ENCODE assay signal across 9 cellular contexts in genomic region chr17:49741692-49742076, GRCh38. TPM values are rescaled to one million over a fixed set of nuclear protein-coding genes. Genes with fewer than 3 reads are reported as not detected.
A peak's percentile ranks its signal among the peaks of the same experiment; 100 is the strongest.
DNase-seq lines count a peak whose midpoint lies in the region; ATAC-seq and TF ChIP-seq lines count a peak whose summit lies in the region.
"Had no signal": no experiment of that assay in that cellular context is flagged by ENCODE, and none has a peak within 500 bp of the region (broad histone marks: within the 10 kb centered on the region; RNA-seq: fewer than 3 reads in every experiment).

No MANE protein-coding gene starts in this region.

- H3K9me2 ChIP-seq in PC-3 (replicated peaks; ENCODE audit: low read length), result no peaks in the 10 kb centered on the region

- no peak overlapping the region for H2AFZ ChIP-seq in PC-3 (ENCODE audit: low read length)
- H2AFZ ChIP-seq: neural progenitor cell had no signal

- H3K27me3 ChIP-seq in heart right ventricle (no peaks in the 10 kb centered on the region), muscle layer of duodenum (ENCODE audit: low read depth, low read length) (no peaks in the 10 kb centered on the region), PC-3 (ENCODE audit: low read length) (no peaks in the 10 kb centered on the region)
- H3K27me3 ChIP-seq: neural progenitor cell had no signal

- H3K4me3 ChIP-seq in heart right ventricle (peak overlapping the region in 2 of 10 donors; percentile 3 to 42), muscle layer of duodenum (ENCODE audit: low read depth in 1 of 2, low read length in 2 of 2) (peak overlapping the region in 1 of 2 donors; percentile 8), urinary bladder (ENCODE audit: low read depth, low read length) (no peak overlapping the region), PC-3 (ENCODE audit: low read length) (no peak overlapping the region)
- H3K4me3 ChIP-seq: neural progenitor cell had no signal

- no peaks in the 10 kb centered on the region for H3K9me3 Mint-ChIP-seq in activated T-helper 17 cell treated with anti-CD3 and anti-CD28 coated beads, Interleukin-2, amount 50 U/mL, for 72 hours
- H3K9me3 Mint-ChIP-seq: neural progenitor cell had no signal

- 66 to 72% methylated on average over 3 of the region's 3 CpGs for WGBS in heart right ventricle, 2 donors
- 34% methylated on average over 3 of the region's 3 CpGs for WGBS in urinary bladder

- H3K27ac Mint-ChIP-seq in activated T-helper 17 cell treated with anti-CD3 and anti-CD28 coated beads, Interleukin-2, amount 50 U/mL, for 72 hours, result peak overlapping the region; percentile 98
- H3K27ac Mint-ChIP-seq: neural progenitor cell had no signal

- H3K36me3 Mint-ChIP-seq in activated T-helper 17 cell treated with anti-CD3 and anti-CD28 coated beads, Interleukin-2, amount 50 U/mL, for 72 hours (ENCODE audit: low read depth), result peaks cover 22% of the 10 kb centered on the region

- H3K4me1 ChIP-seq in heart right ventricle, result peaks cover 18 to 97% (median 77%) of the 10 kb centered on the region in 9 donors
- peaks cover 36 to 68% of the 10 kb centered on the region in 2 donors for H3K4me1 ChIP-seq in muscle layer of duodenum (ENCODE audit: control insufficient read depth in 1 of 2, insufficient read depth in 2 of 2, low read length in 2 of 2)
- peaks cover 11% of the 10 kb centered on the region for H3K4me1 ChIP-seq in urinary bladder (ENCODE audit: insufficient read depth)
- H3K4me1 ChIP-seq in PC-3 (ENCODE audit: insufficient read depth, low read length), result no peaks in the 10 kb centered on the region

- no peak overlapping the region for H3K4me2 ChIP-seq in PC-3 (ENCODE audit: low read length)
- H3K4me2 ChIP-seq: neural progenitor cell had no signal

- intact Hi-C loops in heart right ventricle (cut with DNase I) (loop anchor here in 1 of 10 donors (2.0 kb wide), 1 partner anchor 21 kb away; no protein-coding TSS in a partner anchor), left cardiac atrium (cut with DNase I) (no loop called here), PC-3 (cut with micrococcal nuclease) (no loop called here)

- H3K4me3 Mint-ChIP-seq in activated T-helper 17 cell treated with anti-CD3 and anti-CD28 coated beads, Interleukin-2, amount 50 U/mL, for 72 hours, result peak overlapping the region; percentile 95
- H3K4me3 Mint-ChIP-seq: neural progenitor cell had no signal

- CTCF ChIA-PET in PC-3 (lab: Charles Lee), result no interaction called here

- H3K4me1 Mint-ChIP-seq in activated T-helper 17 cell treated with anti-CD3 and anti-CD28 coated beads, Interleukin-2, amount 50 U/mL, for 72 hours, result peaks cover 76% of the 10 kb centered on the region
- H3K4me1 Mint-ChIP-seq: neural progenitor cell had no signal

- no peak overlapping the region for H3K9ac ChIP-seq in PC-3 (ENCODE audit: low read length)
- H3K9ac ChIP-seq: neural progenitor cell had no signal

- H3K36me3 ChIP-seq in heart right ventricle, result no peaks in the 10 kb centered on the region
- no peaks in the 10 kb centered on the region for H3K36me3 ChIP-seq in muscle layer of duodenum (ENCODE audit: control insufficient read depth in 1 of 2, insufficient read depth in 2 of 2, low read length in 2 of 2)
- no peaks in the 10 kb centered on the region for H3K36me3 ChIP-seq in urinary bladder (ENCODE audit: insufficient read depth)
- no peaks in the 10 kb centered on the region for H3K36me3 ChIP-seq in PC-3 (ENCODE audit: low read depth, low read length)
- H3K36me3 ChIP-seq: neural progenitor cell had no signal

- TF ChIP-seq CTCF in heart right ventricle (IDR thresholded peaks at IDR 0.05) (no peak), PC-3 (conservative IDR thresholded peaks at IDR 0.05; ENCODE audit: low read depth, low read length) (no peak)

- H3K79me2 ChIP-seq in PC-3 (ENCODE audit: low read length), result no peaks in the 10 kb centered on the region

- no peaks in the 10 kb centered on the region for H3K27me3 Mint-ChIP-seq in activated T-helper 17 cell treated with anti-CD3 and anti-CD28 coated beads, Interleukin-2, amount 50 U/mL, for 72 hours

- POLR2A ChIA-PET in PC-3 (lab: Charles Lee; ENCODE audit: unreplicated experiment), result no interaction called here

- ATAC-seq in heart right ventricle, result peak in 1 of 8 donors; percentile 22
- no peak for ATAC-seq in left cardiac atrium
- ATAC-seq in activated T-helper 17 cell treated with anti-CD3 and anti-CD28 coated beads, Interleukin-2, amount 50 U/mL, for 72 hours (replicated peaks), result no peak
- ATAC-seq in HG03280 (IDR thresholded peaks at IDR 0.05; ENCODE audit: unreplicated experiment), result no peak
- ATAC-seq in PC-3, result no peak

- H3F3A ChIP-seq in PC-3 (ENCODE audit: low read length, unreplicated experiment), result no peaks in the 10 kb centered on the region

- DNase-seq in heart right ventricle, result no peak
- no peak for DNase-seq in left cardiac atrium
- DNase-seq in HK-2 (ENCODE audit: unreplicated experiment), result no peak
- no peak for DNase-seq in PC-3

- H3K9me3 ChIP-seq in heart right ventricle, result no peaks in the 10 kb centered on the region
- no peaks in the 10 kb centered on the region for H3K9me3 ChIP-seq in muscle layer of duodenum (ENCODE audit: control insufficient read depth in 1 of 2, low read length in 2 of 2)
- no peaks in the 10 kb centered on the region for H3K9me3 ChIP-seq in PC-3 (ENCODE audit: low read length)

- H4K20me1 ChIP-seq in PC-3 (ENCODE audit: low read length), result no peaks in the 10 kb centered on the region

- H3K27ac ChIP-seq in heart right ventricle, result peak overlapping the region in 9 of 10 donors; percentile 2 to 87 (median 69)
- H3K27ac ChIP-seq in muscle layer of duodenum (ENCODE audit: low read length), result peak overlapping the region; percentile 87
- H3K27ac ChIP-seq in urinary bladder (ENCODE audit: low read depth), result peak overlapping the region; percentile 69
- no peak overlapping the region for H3K27ac ChIP-seq in PC-3 (ENCODE audit: low read length)
- H3K27ac ChIP-seq: neural progenitor cell had no signal

- BruUV-seq in PC-3 (replicated peaks; lab: Mats Ljungman, UMichigan), result no TSS peak

RNA-seq across cellular contexts. Expression of gene FAM117A, which starts 22.2 kb away (rescaled TPM):
- 10 to 100 TPM in 6 of 10 donors, 1 to 10 TPM in 4; 4.0 to 14.0 (median 10.5) TPM for total RNA-seq in heart right ventricle
- 1 to 10 TPM; 6.1 to 7.6 TPM for polyA plus RNA-seq in heart right ventricle
- total RNA-seq in left cardiac atrium, result 10 to 100 TPM in 1 of 2 donors, 1 to 10 TPM in 1; 5.3 to 13.9 TPM
- 10 to 100 TPM; 25.8 TPM for total RNA-seq in activated T-helper 17 cell treated with anti-CD3 and anti-CD28 coated beads, Interleukin-2, amount 50 U/mL, for 72 hours
- 6.2 TPM for total RNA-seq in urinary bladder
- 33.1 TPM for polyA plus RNA-seq in urinary bladder
- 9.7 and 16.3 TPM in 2 replicates for total RNA-seq in PC-3 (2014; rRNA removed)

RNA-seq across cellular contexts. Expression of gene SLC35B1, which starts 33.9 kb away (rescaled TPM):
- total RNA-seq in heart right ventricle (10 to 100 TPM; 60.5 to 92.4 (median 69.1) TPM), left cardiac atrium (10 to 100 TPM; 48.8 to 78.8 TPM), urinary bladder (27.0 TPM), PC-3 (2014; rRNA removed) (199 and 211 TPM in 2 replicates)
- polyA plus RNA-seq in heart right ventricle (100 to 1,000 TPM in 1 of 2 donors, 10 to 100 TPM in 1; 68.8 to 146 TPM), urinary bladder (33.1 TPM)
- total RNA-seq in activated T-helper 17 cell treated with anti-CD3 and anti-CD28 coated beads, Interleukin-2, amount 50 U/mL, for 72 hours, result 10 to 100 TPM; 29.1 to 60.9 TPM

RNA-seq across cellular contexts. Expression of gene KAT7, which starts 46.8 kb away (rescaled TPM):
- 10 to 100 TPM; 48.9 to 81.3 (median 66.3) TPM for total RNA-seq in heart right ventricle
- polyA plus RNA-seq in heart right ventricle, result 10 to 100 TPM in 1 of 2 donors, 1 to 10 TPM in 1; 5.9 to 16.7 TPM
- total RNA-seq in left cardiac atrium, result 10 to 100 TPM; 47.5 to 49.0 TPM
- total RNA-seq in activated T-helper 17 cell treated with anti-CD3 and anti-CD28 coated beads, Interleukin-2, amount 50 U/mL, for 72 hours, result 10 to 100 TPM; 66.4 to 86.4 TPM
- 58.7 TPM for total RNA-seq in urinary bladder
- 32.3 TPM for polyA plus RNA-seq in urinary bladder
- 39.1 and 45.8 TPM in 2 replicates for total RNA-seq in PC-3 (2014; rRNA removed)
